In the genomic region with DNA sequence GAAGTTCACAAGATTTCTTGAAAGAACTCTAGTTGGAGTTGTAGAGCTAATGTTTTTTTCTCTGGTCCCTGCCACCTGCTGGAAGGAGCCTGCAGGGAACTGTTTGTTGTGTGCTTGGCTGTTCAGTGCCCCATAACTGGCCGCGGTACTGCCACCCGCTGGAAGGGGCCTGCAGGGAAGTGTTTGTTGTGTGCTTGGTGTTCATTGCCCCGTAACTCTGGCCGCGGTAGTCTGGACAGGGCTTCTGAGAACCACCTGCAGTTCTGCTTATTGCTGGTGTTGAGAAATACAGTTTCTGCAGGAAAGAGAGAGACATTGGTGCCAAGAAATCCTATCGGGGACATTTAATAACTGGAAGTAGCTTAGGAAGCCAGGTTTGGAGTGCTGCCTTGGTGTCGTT, we compare ENCODE assay signal across 8 cellular contexts. TPM values are rescaled to one million over a fixed set of nuclear protein-coding genes. Genes with fewer than 3 reads are reported as not detected.
A peak's percentile ranks its signal among the peaks of the same experiment; 100 is the strongest.
DNase-seq lines count a peak whose midpoint lies in the region; ATAC-seq and TF ChIP-seq lines count a peak whose summit lies in the region.

No MANE protein-coding gene starts in this region.

- H3K4me1 ChIP-seq in thyroid gland = peaks cover 20 to 27% of the 10 kb centered on the region in 2 donors

- H3K4me3 ChIP-seq in NB4 (ENCODE audit: low read depth, low read length) (no peak overlapping the region), thyroid gland (replicated peaks in 1 of 3) (no peak overlapping the region)

- TF ChIP-seq POLR2A in NB4 (IDR thresholded peaks at IDR 0.05; ENCODE audit: extremely low read depth, insufficient read length) = no peak
- TF ChIP-seq POLR2A in thyroid gland (IDR thresholded peaks at IDR 0.05) = no peak

- intact Hi-C loops in thyroid gland (cut with DNase I) = no loop called here

- peak; percentile 51 for DNase-seq in EL
- DNase-seq in NB4 (ENCODE audit: low read depth) = peak; percentile 76
- peak in 44 of 56 donors; percentile 15 to 79 (median 45) for DNase-seq in amygdala (lab: John Stamatoyannopoulos, UW)
- DNase-seq in hypothalamus (lab: John Stamatoyannopoulos, UW) = peak in 36 of 51 donors; percentile 9 to 79 (median 51)
- DNase-seq in thyroid gland = peak; percentile 84 to 90
- no peak for DNase-seq in NK-92 treated with Interleukin-12 subunit alpha and Interleukin-12 subunit beta, amount 100 ng/mL, for 24 hours (lab: John Stamatoyannopoulos, UW)

- H3K27me3 ChIP-seq in thyroid gland = no peaks in the 10 kb centered on the region

- TF ChIP-seq CTCF in NB4 (IDR thresholded peaks at IDR 0.05; ENCODE audit: low read depth, low read length) (peak; percentile 72), thyroid gland (IDR thresholded peaks at IDR 0.05) (peak; percentile 49 to 85 (median 72))

- WGBS in thyroid gland, 2 donors = 10 to 16% methylated on average over 8 of the region's 8 CpGs

- H3K36me3 ChIP-seq in thyroid gland = no peaks in the 10 kb centered on the region

- ATAC-seq in GM19455 (IDR thresholded peaks at IDR 0.05; ENCODE audit: unreplicated experiment) (no peak), HG03196 (IDR thresholded peaks at IDR 0.05; ENCODE audit: unreplicated experiment) (no peak)

- H3K27ac ChIP-seq in thyroid gland = no peak overlapping the region

- no peaks in the 10 kb centered on the region for H3K9me3 ChIP-seq in thyroid gland

RNA-seq across cellular contexts. Expression of a gene that starts 58.1 kb away (rescaled TPM):
- 10 to 100 TPM; 23.4 to 46.5 (median 29.3) TPM for total RNA-seq in thyroid gland
